In the genomic region with DNA sequence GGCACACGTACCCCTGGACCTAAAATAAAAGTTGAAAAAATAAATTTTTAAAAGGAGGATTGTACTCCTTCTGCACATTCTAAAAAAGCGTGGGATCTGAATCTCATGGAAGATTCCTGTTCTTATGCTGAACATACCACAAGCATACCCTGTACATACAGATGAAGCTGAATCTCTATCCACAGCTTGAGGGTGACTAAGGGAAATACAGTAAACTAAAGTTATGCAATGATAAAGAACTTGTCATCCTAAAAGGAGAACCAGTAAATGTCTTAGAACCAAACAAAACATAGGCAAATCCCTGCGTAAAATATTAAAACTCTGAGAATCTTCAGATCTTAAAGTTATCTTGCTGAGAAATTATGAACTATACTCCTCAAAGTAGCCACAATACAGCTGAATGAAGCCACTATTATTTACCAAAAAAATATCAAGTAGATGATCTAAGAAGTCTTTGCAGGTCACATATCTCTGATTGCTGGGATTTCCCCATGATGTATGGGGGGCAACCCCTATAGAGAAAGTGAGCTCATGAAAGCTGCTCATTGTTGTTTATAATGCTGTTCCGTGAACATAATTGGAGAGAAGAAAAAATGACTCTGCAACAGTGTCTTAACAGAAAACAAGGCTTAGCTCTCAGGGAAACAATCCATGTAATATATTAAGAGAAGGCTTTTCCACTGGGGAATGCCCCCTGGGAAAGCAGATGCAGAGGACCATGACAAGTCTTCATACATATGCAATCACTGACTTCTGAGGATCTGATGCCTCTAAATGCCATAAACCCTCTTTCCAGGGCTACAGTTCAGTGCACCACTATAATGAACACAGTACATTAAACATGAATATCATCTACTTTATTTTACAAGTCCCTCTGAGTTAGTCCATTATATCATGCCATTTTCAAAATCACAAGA, we compare ENCODE assay signal across 22 cellular contexts.
A peak's percentile ranks its signal among the peaks of the same experiment; 100 is the strongest.
DNase-seq lines count a peak whose midpoint lies in the region; ATAC-seq, FAIRE-seq and TF ChIP-seq lines count a peak whose summit lies in the region.
"Had no signal": no experiment of that assay in that cellular context is flagged by ENCODE, and none has a peak within 500 bp of the region (broad histone marks: within the 10 kb centered on the region; RNA-seq: fewer than 3 reads in every experiment).

No MANE protein-coding gene starts in this region.

- BruUV-seq in GM12878 (replicated peaks; lab: Mats Ljungman, UMichigan) (no TSS peak), MCF 10A (replicated peaks; lab: Mats Ljungman, UMichigan) (no TSS peak)

- H3K79me2 ChIP-seq in GM12878 (ENCODE audit: control insufficient read depth, insufficient read depth, low read length) = no peaks in the 10 kb centered on the region

- no peak overlapping the region for H3K27ac Mint-ChIP-seq in MCF 10A (ENCODE audit: low read depth, unreplicated experiment)
- H3K27ac Mint-ChIP-seq: activated B cell treated with CpG ODN at 0.5 μM for 24 hours; H9; stimulated activated naive CD8-positive, alpha-beta T cell treated with anti-CD3 and anti-CD28 coated beads, Interleukin-15, Interleukin-2, amounts not matched to agents 100 ng/mL and 50 ng/mL, for 24 hours; T-cell had no signal

- H3K27ac ChIP-seq in GM12878 (ENCODE audit: control insufficient read depth, insufficient read depth) = no peak overlapping the region
- H3K27ac ChIP-seq: ascending aorta, C4-2B, colonic mucosa had no signal

- TF ChIP-seq CTCF in GM12878 (IDR thresholded peaks at IDR 0.05 in 2 of 3, conservative IDR thresholded peaks at IDR 0.05 in 1 of 3; ENCODE audit: control insufficient read depth in 2 of 3, extremely low read depth in 1 of 3, insufficient read depth in 1 of 3, low read depth in 3 of 3, low read length in 3 of 3) (no peak), MCF 10A (IDR thresholded peaks at IDR 0.05; ENCODE audit: unreplicated experiment) (no peak)

- POLR2A ChIA-PET in GM12878 (lab: Charles Lee) = no interaction called here
- POLR2A ChIA-PET in MCF 10A (lab: Yijun Ruan, JAX) = interaction anchor here (0.8 to 1.0 kb wide), 2 partner anchors 25 to 211 kb away, joined by 3 to 7 read pairs; no protein-coding TSS in a partner anchor

- H2AFZ ChIP-seq in GM12878 (ENCODE audit: control insufficient read depth, low read depth, low read length) = no peak overlapping the region

- no peak overlapping the region for H3K4me3 ChIP-seq in GM12878
- H3K4me3 ChIP-seq: ascending aorta, colonic mucosa had no signal

- no peak overlapping the region for H3K4me3 Mint-ChIP-seq in MCF 10A (ENCODE audit: unreplicated experiment)
- H3K4me3 Mint-ChIP-seq: activated B cell treated with CpG ODN at 0.5 μM for 24 hours; H9; stimulated activated naive CD8-positive, alpha-beta T cell treated with anti-CD3 and anti-CD28 coated beads, Interleukin-15, Interleukin-2, amounts not matched to agents 100 ng/mL and 50 ng/mL, for 24 hours; T-cell had no signal

- H3K36me3 ChIP-seq in GM12878 (ENCODE audit: control insufficient read depth in 2 of 2, insufficient read depth in 2 of 2, low read length in 1 of 2) = no peaks in the 10 kb centered on the region
- H3K36me3 ChIP-seq: ascending aorta, colonic mucosa had no signal

- DNase-seq in SIG-M5 treated with dmso at 0.1 percent for 504 hours (lab: John Stamatoyannopoulos, UW; ENCODE audit: unreplicated experiment) (peak; percentile 58), SIG-M5 (lab: John Stamatoyannopoulos, UW) (no peak), NCI-H526 (lab: John Stamatoyannopoulos, UW) (peak; percentile 76 to 80), GM12878 (ENCODE audit: low read depth, low spot score) (no peak), renal cortical epithelial cell (ENCODE audit: low read depth) (peak; percentile 51), MCF 10A (ENCODE audit: unreplicated experiment) (no peak), cerebellar nuclear complex (lab: John Stamatoyannopoulos, UW) (no peak), NCI-H446 treated with DMSO at 0.1 percent for 48 hours (lab: John Stamatoyannopoulos, UW) (no peak)
- DNase-seq: activated B cell treated with CpG ODN at 0.5 μM for 24 hours, activated gamma-delta T cell, colonic mucosa, H9, NCI-H2081, NCI-H748 treated with DMSO at 0.1 percent for 48 hours, RPMI8226, T-cell had no signal

- H3K9me3 Mint-ChIP-seq in MCF 10A (ENCODE audit: unreplicated experiment) = no peaks in the 10 kb centered on the region
- H3K9me3 Mint-ChIP-seq: H9; stimulated activated naive CD8-positive, alpha-beta T cell treated with anti-CD3 and anti-CD28 coated beads, Interleukin-15, Interleukin-2, amounts not matched to agents 100 ng/mL and 50 ng/mL, for 24 hours; T-cell had no signal

- RAD21 ChIA-PET in GM12878 (lab: Charles Lee; ENCODE audit: unreplicated experiment) = interaction anchor here (1.0 to 1.1 kb wide), 2 partner anchors 9 to 212 kb away, joined by 3 to 5 read pairs; no protein-coding TSS in a partner anchor

- TF ChIP-seq RAD21 in GM12878 (IDR thresholded peaks at IDR 0.05; ENCODE audit: insufficient read depth, low read depth, low read length) = no peak

- 22% methylated on average over 4 of the region's 4 CpGs for WGBS in GM12878 (ENCODE audit: insufficient coverage, insufficient replicate concordance, low lambda C conversion rate, missing lambda C conversion rate)

- SMC1A ChIA-PET in GM12878 (lab: Charles Lee; ENCODE audit: uncharacterized antibody, unreplicated experiment) = interaction anchor here (1.0 to 1.3 kb wide), 2 partner anchors 33 to 212 kb away, joined by 3 to 4 read pairs; no protein-coding TSS in a partner anchor

- H3K27me3 Mint-ChIP-seq in MCF 10A (ENCODE audit: insufficient read depth, unreplicated experiment) = no peaks in the 10 kb centered on the region

- TF ChIP-seq EP300 in GM12878 (IDR thresholded peaks at IDR 0.05; ENCODE audit: borderline replicate concordance in 1 of 2, control insufficient read depth in 1 of 2, low read depth in 2 of 2, low read length in 2 of 2) = no peak

- in situ Hi-C loops in GM12878 (cut with MboI) = no loop called here

- no peak overlapping the region for H3K9ac ChIP-seq in GM12878 (ENCODE audit: control insufficient read depth, insufficient read depth, low read length)

- peak; percentile 88 for ATAC-seq in GM12878
- ATAC-seq: T-cell had no signal

- peaks cover 6% of the 10 kb centered on the region for H3K4me1 Mint-ChIP-seq in MCF 10A (ENCODE audit: insufficient read depth, unreplicated experiment)
- H3K4me1 Mint-ChIP-seq: T-cell had no signal

- no peak for FAIRE-seq in GM12878 (lab: Jason Lieb, UNC)
- FAIRE-seq: A204.1, endothelial cell of umbilical vein, frontal cortex had no signal

- intact Hi-C loops in GM12878 (cut with micrococcal nuclease; ENCODE audit: unreplicated experiment) (loop anchor here (1.0 to 10.0 kb wide), 2 partner anchors 211 to 396 kb away; no protein-coding TSS in a partner anchor), MCF 10A (cut with micrococcal nuclease) (no loop called here)

- H3K36me3 Mint-ChIP-seq in MCF 10A (ENCODE audit: insufficient read depth, unreplicated experiment) = peaks cover 18% of the 10 kb centered on the region
- H3K36me3 Mint-ChIP-seq: T-cell had no signal

- no peaks in the 10 kb centered on the region for H4K20me1 ChIP-seq in GM12878 (ENCODE audit: control insufficient read depth, insufficient read depth)

- no peak for TF ChIP-seq POLR2A in GM12878 (IDR thresholded peaks at IDR 0.05; ENCODE audit: low read depth, low read length)

- H3K4me2 ChIP-seq in GM12878 (ENCODE audit: control insufficient read depth, insufficient read depth) = no peak overlapping the region

- H3K9me3 ChIP-seq in GM12878 (replicated peaks; ENCODE audit: control insufficient read depth, insufficient read depth, low read length) = no peaks in the 10 kb centered on the region
- H3K9me3 ChIP-seq: ascending aorta, colonic mucosa had no signal

- H3K4me1 ChIP-seq in GM12878 (ENCODE audit: control insufficient read depth, insufficient read depth, low read length) = no peaks in the 10 kb centered on the region
- H3K4me1 ChIP-seq: ascending aorta, colonic mucosa had no signal

- CTCF ChIA-PET in GM12878 (lab: Yijun Ruan, JAX) = interaction anchor here (1.0 to 1.3 kb wide), 5 partner anchors 19 to 322 kb away, joined by 3 to 4 read pairs (median 3); no protein-coding TSS in a partner anchor
- CTCF ChIA-PET in MCF 10A (lab: Yijun Ruan, JAX) = interaction anchor here (1.1 to 1.7 kb wide), 3 partner anchors 33 to 284 kb away, joined by 3 to 27 read pairs (median 4); a partner anchor contains a TSS

- H3K27me3 ChIP-seq in GM12878 (replicated peaks in 1 of 2; ENCODE audit: control insufficient read depth in 2 of 2, insufficient read depth in 2 of 2, low read length in 1 of 2) = no peaks in the 10 kb centered on the region
- H3K27me3 ChIP-seq: ascending aorta, colonic mucosa had no signal

TF ChIP-seq in GM12878, 131 proteins besides CTCF, POLR2A, EP300 and RAD21:
- TF ChIP-seq ETV6 (conservative IDR thresholded peaks at IDR 0.05 in 1 of 2, IDR thresholded peaks at IDR 0.05 in 1 of 2; ENCODE audit: borderline replicate concordance in 1 of 2, low read depth in 1 of 2) (no peak), ATF7 (IDR thresholded peaks at IDR 0.05; ENCODE audit: low read depth) (peak; percentile 79), RUNX3 (IDR thresholded peaks at IDR 0.05; ENCODE audit: low read length) (peak; percentile 6; the same call in 1 of the 2 replicates), BCL11A (IDR thresholded peaks at IDR 0.05; ENCODE audit: low read depth, low read length) (no peak), SMAD1 (IDR thresholded peaks at IDR 0.05; ENCODE audit: low read depth, partially characterized antibody) (no peak), MTA2 (IDR thresholded peaks at IDR 0.05; ENCODE audit: low read depth) (peak; percentile 29; the same call in 1 of the 2 replicates), JUNB (IDR thresholded peaks at IDR 0.05) (peak; percentile 54)
TF ChIP-seq in GM12878: peak in this region for 4.

Comparison
In these comparisons a context has a peak if more than half of its experiments do, and no peak if none do; other contexts are left out.
1. DNase-seq: peak in SIG-M5 treated with dmso at 0.1 percent for 504 hours (single experiment), NCI-H526 (2 of 2) and renal cortical epithelial cell (single experiment); none in SIG-M5 (single experiment), GM12878 (single experiment), MCF 10A (single experiment), cerebellar nuclear complex (0 of 2) and NCI-H446 treated with DMSO at 0.1 percent for 48 hours (single experiment).